In genomic region chr5:35979694-35980093, GRCh38 we compare ENCODE assay signal across 7 cellular contexts. TPM values are rescaled to one million over a fixed set of nuclear protein-coding genes. Genes with fewer than 3 reads are reported as not detected.
"Had no signal": no experiment of that assay in that cellular context is flagged by ENCODE, and none has a peak within 500 bp of the region (broad histone marks: within the 10 kb centered on the region; RNA-seq: fewer than 3 reads in every experiment).

No MANE protein-coding gene starts in this region.

- DNase-seq: H9, HCEC 1CT, HFFc6 had no signal

- ATAC-seq: GM23338, HepG2 had no signal

RNA-seq across cellular contexts. Expression of gene UGT3A1, which starts 11.5 kb away (rescaled TPM):
- total RNA-seq: HepG2, HFFc6, HT1080 had no signal

RNA-seq across cellular contexts. Expression of gene CAPSL, which starts 41.3 kb away (rescaled TPM):
- total RNA-seq: GM23338, H1, H9, HepG2 had no signal
